In genomic region chr11:67416416-67417335, GRCh38 we compare ENCODE assay signal across 8 cellular contexts.
DNase-seq lines count a peak whose midpoint lies in the region; ATAC-seq lines count a peak whose summit lies in the region.

No MANE protein-coding gene starts in this region.

- no peaks in the 10 kb centered on the region for H3K27me3 Mint-ChIP-seq in memory B cell

- H3K4me1 Mint-ChIP-seq in memory B cell: peaks cover 56% of the 10 kb centered on the region

- H3K27ac Mint-ChIP-seq in memory B cell: peak overlapping the region; percentile 71

- H3K9me3 Mint-ChIP-seq in memory B cell: no peaks in the 10 kb centered on the region

- H3K36me3 Mint-ChIP-seq in memory B cell: no peaks in the 10 kb centered on the region

- peak; percentile 10 for DNase-seq in DMS79 treated with DMSO at 0.1 percent for 48 hours (lab: John Stamatoyannopoulos, UW)
- peak; percentile 79 for DNase-seq in NCI-H510A (lab: John Stamatoyannopoulos, UW)
- DNase-seq in activated gamma-delta T cell treated with Interleukin-2 at 50 U/mL for 16 hours: peak; percentile 87
- DNase-seq in memory B cell (ENCODE audit: low spot score in 2 of 2): peak in 1 of 2 donors; percentile 58
- DNase-seq in NOMO-1 (lab: John Stamatoyannopoulos, UW; ENCODE audit: unreplicated experiment in 2 of 2): no peak
- no peak for DNase-seq in NCI-H187 (lab: John Stamatoyannopoulos, UW)

- peak; percentile 37 for ATAC-seq in memory B cell (ENCODE audit: low read depth)
- no peak for ATAC-seq in GM18870 (IDR thresholded peaks at IDR 0.05; ENCODE audit: unreplicated experiment)
- ATAC-seq in GM18511 (IDR thresholded peaks at IDR 0.05; ENCODE audit: unreplicated experiment): no peak

- peak overlapping the region; percentile 87 for H3K4me3 Mint-ChIP-seq in memory B cell

Comparison
In these comparisons a context has a peak if more than half of its experiments do, and no peak if none do; other contexts are left out.
1. DNase-seq: peak in DMS79 treated with DMSO at 0.1 percent for 48 hours (single experiment), NCI-H510A (single experiment) and activated gamma-delta T cell treated with Interleukin-2 at 50 U/mL for 16 hours (single experiment); none in NOMO-1 (0 of 2) and NCI-H187 (0 of 2).